7 cellular contexts compared by ENCODE assay signal in genomic region chr7:131071786-131072504, GRCh38.
DNase-seq lines count a peak whose midpoint lies in the region; ATAC-seq and TF ChIP-seq lines count a peak whose summit lies in the region.

No MANE protein-coding gene starts in this region.

- in situ Hi-C loops in astrocyte of the spinal cord (cut with HindIII; ENCODE audit: low sequenced_read_pairs): no loop called here

- peak overlapping the region; percentile 36 to 86 (median 64) for H3K27ac ChIP-seq in tibial nerve
- no peak overlapping the region for H3K27ac ChIP-seq in effector memory CD4-positive, alpha-beta T cell (ENCODE audit: insufficient read depth, low read length, poor library complexity, severe bottlenecking)

- peaks cover 0 to 26% (median 0%) of the 10 kb centered on the region in 3 donors for H3K36me3 ChIP-seq in tibial nerve
- H3K36me3 ChIP-seq in effector memory CD4-positive, alpha-beta T cell (ENCODE audit: control insufficient read depth, insufficient read depth, low read length): peaks cover 23% of the 10 kb centered on the region

- ATAC-seq in left colon (peak; percentile 65), GM18519 (IDR thresholded peaks at IDR 0.05; ENCODE audit: low FRiP score, unreplicated experiment) (no peak)

- no peak for TF ChIP-seq POLR2A in tibial nerve (IDR thresholded peaks at IDR 0.05)

- intact Hi-C loops in left colon (cut with DNase I, micrococcal nuclease): loop anchor here in 1 of 2 donors (10.0 kb wide), 1 partner anchor 353 kb away; no protein-coding TSS in a partner anchor

- H3K4me3 ChIP-seq in GM12864 (ENCODE audit: low read depth, low read length): no peak overlapping the region
- peak overlapping the region; percentile 23 for H3K4me3 ChIP-seq in astrocyte of the spinal cord (ENCODE audit: low read depth, low read length)
- H3K4me3 ChIP-seq in tibial nerve: peak overlapping the region in 2 of 4 donors; percentile 2 to 12
- H3K4me3 ChIP-seq in effector memory CD4-positive, alpha-beta T cell (ENCODE audit: insufficient read depth, low read depth, low read length, poor library complexity, severe bottlenecking): no peak overlapping the region

- 24 to 40% methylated on average over 10 of the region's 10 CpGs for WGBS in tibial nerve, 2 donors

- no peak for DNase-seq in GM12864 (ENCODE audit: low read depth)
- peak; percentile 83 for DNase-seq in NCI-H2227 treated with DMSO at 0.1 percent for 48 hours (lab: John Stamatoyannopoulos, UW)
- peak; percentile 88 for DNase-seq in astrocyte of the spinal cord (ENCODE audit: low read depth, low spot score)
- DNase-seq in left colon: no peak
- DNase-seq in tibial nerve (ENCODE audit: low spot score in 2 of 2): peak in 1 of 2 donors; percentile 26
- DNase-seq in effector memory CD4-positive, alpha-beta T cell: no peak

- H3K27me3 ChIP-seq in tibial nerve: no peaks in the 10 kb centered on the region
- H3K27me3 ChIP-seq in effector memory CD4-positive, alpha-beta T cell (replicated peaks; ENCODE audit: control insufficient read depth, insufficient read depth, low read length, poor library complexity, severe bottlenecking): no peaks in the 10 kb centered on the region

- TF ChIP-seq EP300 in tibial nerve (IDR thresholded peaks at IDR 0.05): peak; percentile 54 to 61

- H3K4me1 ChIP-seq in tibial nerve: peaks cover 0 to 96% (median 52%) of the 10 kb centered on the region in 4 donors
- H3K4me1 ChIP-seq in effector memory CD4-positive, alpha-beta T cell (ENCODE audit: control insufficient read depth, insufficient read depth, low read length, poor library complexity, severe bottlenecking): peaks cover 35% of the 10 kb centered on the region

- TF ChIP-seq CTCF in GM12864 (IDR thresholded peaks at IDR 0.05; ENCODE audit: low read depth, low read length, missing control alignments): peak; percentile 23
- peak; percentile 35 for TF ChIP-seq CTCF in astrocyte of the spinal cord (IDR thresholded peaks at IDR 0.05; ENCODE audit: low read depth, low read length)
- peak; percentile 18 to 40 (median 26) for TF ChIP-seq CTCF in tibial nerve (IDR thresholded peaks at IDR 0.05)

- no peaks in the 10 kb centered on the region for H3K9me3 ChIP-seq in tibial nerve
- no peaks in the 10 kb centered on the region for H3K9me3 ChIP-seq in effector memory CD4-positive, alpha-beta T cell (ENCODE audit: control insufficient read depth, low read length)

Comparison
In these comparisons a context has a peak if more than half of its experiments do, and no peak if none do; other contexts are left out.
1. DNase-seq: peak in NCI-H2227 treated with DMSO at 0.1 percent for 48 hours (single experiment) and astrocyte of the spinal cord (single experiment); none in GM12864 (single experiment), left colon (0 of 2) and effector memory CD4-positive, alpha-beta T cell (0 of 3).
2. Peak in every context shown above with its lines, with median percentiles within 50 percentile points of each other: CTCF ChIP-seq.